14 cellular contexts compared by ENCODE assay signal in genomic region chr6:56525976-56526375, GRCh38.
DNase-seq lines count a peak whose midpoint lies in the region; ATAC-seq and TF ChIP-seq lines count a peak whose summit lies in the region.
"Had no signal": no experiment of that assay in that cellular context is flagged by ENCODE, and none has a peak within 500 bp of the region (broad histone marks: within the 10 kb centered on the region; RNA-seq: fewer than 3 reads in every experiment).

No MANE protein-coding gene starts in this region.

- H3K4me3 ChIP-seq in heart left ventricle (no peak overlapping the region), muscle layer of duodenum (ENCODE audit: low read depth in 1 of 2, low read length in 2 of 2) (peak overlapping the region in 1 of 2 donors; percentile 13), uterus (no peak overlapping the region)

- TF ChIP-seq POLR2A in heart left ventricle (IDR thresholded peaks at IDR 0.05) (no peak), uterus (IDR thresholded peaks at IDR 0.05) (no peak)

- POLR2A ChIA-PET in activated CD4-positive, alpha-beta T cell treated with anti-CD3 and anti-CD28 coated beads, Interleukin-2, amount 10 ng/mL, durations not matched to agents 7 days and 5 days (lab: Charles Lee) = no interaction called here

- intact Hi-C loops in heart left ventricle (cut with DNase I) (no loop called here), cardiac septum (cut with DNase I) (no loop called here), uterus (cut with DNase I; ENCODE audit: low total_unique reads) (no loop called here)

- no peaks in the 10 kb centered on the region for H3K27me3 ChIP-seq in heart left ventricle
- H3K27me3 ChIP-seq in muscle layer of duodenum (ENCODE audit: low read depth, low read length) = no peaks in the 10 kb centered on the region
- no peaks in the 10 kb centered on the region for H3K27me3 ChIP-seq in uterus

- H3K9me3 ChIP-seq in heart left ventricle (no peaks in the 10 kb centered on the region), muscle layer of duodenum (ENCODE audit: control insufficient read depth in 1 of 2, low read length in 2 of 2) (no peaks in the 10 kb centered on the region), uterus (no peaks in the 10 kb centered on the region)

- no peak overlapping the region for H3K27ac Mint-ChIP-seq in activated CD4-positive, alpha-beta T cell treated with anti-CD3 and anti-CD28 coated beads, Interleukin-2, amount 10 ng/mL, durations not matched to agents 7 days and 5 days
- H3K27ac Mint-ChIP-seq: activated naive CD4-positive, alpha-beta T cell treated with anti-CD3 and anti-CD28 coated beads, Interleukin-2, amount 10 ng/mL, durations not matched to agents 7 days and 5 days; T-helper 2 cell treated with Interferon-gamma antibody and Interleukin-4, amounts not matched to agents 5 μg/mL and 100 μg/mL, for 36 hours had no signal

- ATAC-seq in heart left ventricle = no peak

- H3K27me3 Mint-ChIP-seq in activated CD4-positive, alpha-beta T cell treated with anti-CD3 and anti-CD28 coated beads, Interleukin-2, amount 10 ng/mL, durations not matched to agents 7 days and 5 days = no peaks in the 10 kb centered on the region
- H3K27me3 Mint-ChIP-seq: activated naive CD4-positive, alpha-beta T cell treated with anti-CD3 and anti-CD28 coated beads, Interleukin-2, amount 10 ng/mL, durations not matched to agents 7 days and 5 days had no signal

- CTCF ChIA-PET in activated CD4-positive, alpha-beta T cell treated with anti-CD3 and anti-CD28 coated beads, Interleukin-2, amount 10 ng/mL, durations not matched to agents 7 days and 5 days (lab: Charles Lee) = no interaction called here

- H3K4me1 Mint-ChIP-seq in activated CD4-positive, alpha-beta T cell treated with anti-CD3 and anti-CD28 coated beads, Interleukin-2, amount 10 ng/mL, durations not matched to agents 7 days and 5 days = no peaks in the 10 kb centered on the region
- H3K4me1 Mint-ChIP-seq: activated naive CD4-positive, alpha-beta T cell treated with anti-CD3 and anti-CD28 coated beads, Interleukin-2, amount 10 ng/mL, durations not matched to agents 7 days and 5 days had no signal

- H3K9me3 Mint-ChIP-seq in activated CD4-positive, alpha-beta T cell treated with anti-CD3 and anti-CD28 coated beads, Interleukin-2, amount 10 ng/mL, durations not matched to agents 7 days and 5 days = no peaks in the 10 kb centered on the region
- H3K9me3 Mint-ChIP-seq: activated naive CD4-positive, alpha-beta T cell treated with anti-CD3 and anti-CD28 coated beads, Interleukin-2, amount 10 ng/mL, durations not matched to agents 7 days and 5 days; T-helper 2 cell treated with Interferon-gamma antibody and Interleukin-4, amounts not matched to agents 5 μg/mL and 100 μg/mL, for 36 hours had no signal

- H3K4me1 ChIP-seq in heart left ventricle = peaks cover 0 to 61% (median 38%) of the 10 kb centered on the region in 12 donors
- peaks cover 11 to 34% of the 10 kb centered on the region in 2 donors for H3K4me1 ChIP-seq in muscle layer of duodenum (ENCODE audit: control insufficient read depth in 1 of 2, insufficient read depth in 2 of 2, low read length in 2 of 2)
- peaks cover 0 to 12% of the 10 kb centered on the region in 2 donors for H3K4me1 ChIP-seq in uterus

- WGBS in heart left ventricle, 4 donors = 75 to 83% (median 77%) methylated on average over 4 of the region's 4 CpGs

- H3K27ac ChIP-seq in heart left ventricle = peak overlapping the region in 11 of 12 donors; percentile 13 to 77 (median 28)
- H3K27ac ChIP-seq in cingulate gyrus (ENCODE audit: low read depth, low read length) = peak overlapping the region; percentile 71
- H3K27ac ChIP-seq in muscle layer of duodenum (ENCODE audit: low read length) = peak overlapping the region; percentile 79
- peak overlapping the region; percentile 83 to 100 for H3K27ac ChIP-seq in uterus

- H3K36me3 Mint-ChIP-seq in activated CD4-positive, alpha-beta T cell treated with anti-CD3 and anti-CD28 coated beads, Interleukin-2, amount 10 ng/mL, durations not matched to agents 7 days and 5 days (ENCODE audit: low read depth) = no peaks in the 10 kb centered on the region
- H3K36me3 Mint-ChIP-seq: activated naive CD4-positive, alpha-beta T cell treated with anti-CD3 and anti-CD28 coated beads, Interleukin-2, amount 10 ng/mL, durations not matched to agents 7 days and 5 days had no signal

- H3K36me3 ChIP-seq in heart left ventricle (peaks cover 0 to 93% (median 43%) of the 10 kb centered on the region in 9 donors), muscle layer of duodenum (ENCODE audit: control insufficient read depth in 1 of 2, insufficient read depth in 2 of 2, low read length in 2 of 2) (peaks cover 41 to 42% of the 10 kb centered on the region in 2 donors), uterus (no peaks in the 10 kb centered on the region)

- DNase-seq in heart left ventricle (no peak), cardiac septum (ENCODE audit: low spot score) (no peak), uterus (no peak), T-helper 9 cell (no peak)
- DNase-seq in activated CD4-positive, alpha-beta T cell treated with anti-CD3 and anti-CD28 coated beads, Interleukin-2, amount 10 ng/mL, durations not matched to agents 7 days and 5 days = no peak
- no peak for DNase-seq in activated naive CD4-positive, alpha-beta T cell treated with Interleukin-2 at 50 U/mL for 16 hours
- DNase-seq: activated naive CD4-positive, alpha-beta T cell treated with anti-CD3 and anti-CD28 coated beads, Interleukin-2, amount 10 ng/mL, durations not matched to agents 7 days and 5 days; GOT3; mesendoderm; NCI-H1694 treated with DMSO at 0.1 percent for 48 hours; OCI-M1 had no signal

- H3K4me3 Mint-ChIP-seq in activated CD4-positive, alpha-beta T cell treated with anti-CD3 and anti-CD28 coated beads, Interleukin-2, amount 10 ng/mL, durations not matched to agents 7 days and 5 days = no peak overlapping the region
- H3K4me3 Mint-ChIP-seq: activated naive CD4-positive, alpha-beta T cell treated with anti-CD3 and anti-CD28 coated beads, Interleukin-2, amount 10 ng/mL, durations not matched to agents 7 days and 5 days; T-helper 2 cell treated with Interferon-gamma antibody and Interleukin-4, amounts not matched to agents 5 μg/mL and 100 μg/mL, for 36 hours had no signal

- TF ChIP-seq CTCF in heart left ventricle (IDR thresholded peaks at IDR 0.05) (no peak), uterus (IDR thresholded peaks at IDR 0.05) (no peak)

Comparison
In these comparisons a context has a peak if more than half of its experiments do, and no peak if none do; other contexts are left out.
1. H3K27ac ChIP-seq: peak in every context shown above with its lines; median percentile 92 in uterus; 79 in muscle layer of duodenum; 71 in cingulate gyrus; 28 in heart left ventricle.